In genomic region chr14:61527325-61528100, GRCh38 we compare ENCODE assay signal across 8 cellular contexts.
DNase-seq lines count a peak whose midpoint lies in the region; ATAC-seq and TF ChIP-seq lines count a peak whose summit lies in the region.

No MANE protein-coding gene starts in this region.

- no peaks in the 10 kb centered on the region for H3K27me3 Mint-ChIP-seq in activated T-cell treated with anti-CD3 and anti-CD28 coated beads, Interleukin-2, amount 50 U/mL, for 24 hours
- H3K27me3 Mint-ChIP-seq in activated T-cell treated with anti-CD3 and anti-CD28 coated beads, Interleukin-2, amount 50 U/mL, for 4 hours (ENCODE audit: low read depth), result no peaks in the 10 kb centered on the region
- no peaks in the 10 kb centered on the region for H3K27me3 Mint-ChIP-seq in activated naive CD8-positive, alpha-beta T cell
- no peaks in the 10 kb centered on the region for H3K27me3 Mint-ChIP-seq in type B pancreatic cell

- peak overlapping the region; percentile 92 for H3K27ac Mint-ChIP-seq in activated T-cell treated with anti-CD3 and anti-CD28 coated beads, Interleukin-2, amount 50 U/mL, for 24 hours
- peak overlapping the region; percentile 96 for H3K27ac Mint-ChIP-seq in activated naive CD8-positive, alpha-beta T cell
- peak overlapping the region; percentile 36 for H3K27ac Mint-ChIP-seq in type B pancreatic cell

- no peak for TF ChIP-seq CTCF in kidney epithelial cell (IDR thresholded peaks at IDR 0.05; ENCODE audit: insufficient read depth, low read length, poor library complexity, severe bottlenecking)
- no peak for TF ChIP-seq CTCF in type B pancreatic cell (conservative IDR thresholded peaks at IDR 0.05)

- no peak overlapping the region for H3K4me3 ChIP-seq in kidney epithelial cell (ENCODE audit: low read depth, low read length)

- H3K4me1 Mint-ChIP-seq in activated T-cell treated with anti-CD3 and anti-CD28 coated beads, Interleukin-2, amount 50 U/mL, for 24 hours (ENCODE audit: low read depth), result peaks cover 95% of the 10 kb centered on the region
- H3K4me1 Mint-ChIP-seq in activated T-cell treated with anti-CD3 and anti-CD28 coated beads, Interleukin-2, amount 50 U/mL, for 4 hours (ENCODE audit: low read depth), result peaks cover 83% of the 10 kb centered on the region
- peaks cover 91% of the 10 kb centered on the region for H3K4me1 Mint-ChIP-seq in activated naive CD8-positive, alpha-beta T cell (ENCODE audit: low read depth)
- H3K4me1 Mint-ChIP-seq in type B pancreatic cell (ENCODE audit: unreplicated experiment), result peaks cover 46% of the 10 kb centered on the region

- H3K27me3 ChIP-seq in kidney epithelial cell (ENCODE audit: control insufficient read depth, insufficient read depth, low read length), result no peaks in the 10 kb centered on the region

- peaks cover 88% of the 10 kb centered on the region for H3K36me3 Mint-ChIP-seq in activated T-cell treated with anti-CD3 and anti-CD28 coated beads, Interleukin-2, amount 50 U/mL, for 24 hours (ENCODE audit: low read depth)
- peaks cover 49% of the 10 kb centered on the region for H3K36me3 Mint-ChIP-seq in activated T-cell treated with anti-CD3 and anti-CD28 coated beads, Interleukin-2, amount 50 U/mL, for 4 hours (ENCODE audit: insufficient read depth)
- H3K36me3 Mint-ChIP-seq in activated naive CD8-positive, alpha-beta T cell, result peaks cover 41% of the 10 kb centered on the region
- H3K36me3 Mint-ChIP-seq in type B pancreatic cell, result no peaks in the 10 kb centered on the region

- H3K36me3 ChIP-seq in kidney epithelial cell (ENCODE audit: control insufficient read depth, insufficient read depth, low read length), result no peaks in the 10 kb centered on the region

- DNase-seq in activated T-cell treated with anti-CD3 and anti-CD28 coated beads, Interleukin-2, amount 50 U/mL, for 24 hours, result no peak
- DNase-seq in activated T-cell treated with anti-CD3 and anti-CD28 coated beads, Interleukin-2, amount 50 U/mL, for 4 hours, result no peak
- DNase-seq in kidney epithelial cell (ENCODE audit: low read depth) (peak; percentile 83), type B pancreatic cell (ENCODE audit: extremely low spot score, unreplicated experiment) (no peak), RPMI8226 (no peak), NCI-H1694 treated with DMSO at 0.1 percent for 48 hours (lab: John Stamatoyannopoulos, UW) (no peak)

- peak overlapping the region; percentile 9 for H3K4me3 Mint-ChIP-seq in activated T-cell treated with anti-CD3 and anti-CD28 coated beads, Interleukin-2, amount 50 U/mL, for 24 hours
- no peak overlapping the region for H3K4me3 Mint-ChIP-seq in activated T-cell treated with anti-CD3 and anti-CD28 coated beads, Interleukin-2, amount 50 U/mL, for 4 hours
- peak overlapping the region; percentile 40 for H3K4me3 Mint-ChIP-seq in activated naive CD8-positive, alpha-beta T cell
- H3K4me3 Mint-ChIP-seq in type B pancreatic cell, result peak overlapping the region; percentile 16

- ATAC-seq in activated T-cell treated with anti-CD3 and anti-CD28 coated beads, Interleukin-2, amount 50 U/mL, for 4 hours, result no peak
- no peak for ATAC-seq in HG02938 (IDR thresholded peaks at IDR 0.05; ENCODE audit: unreplicated experiment)

- no peaks in the 10 kb centered on the region for H3K9me3 Mint-ChIP-seq in activated T-cell treated with anti-CD3 and anti-CD28 coated beads, Interleukin-2, amount 50 U/mL, for 24 hours
- H3K9me3 Mint-ChIP-seq in activated T-cell treated with anti-CD3 and anti-CD28 coated beads, Interleukin-2, amount 50 U/mL, for 4 hours, result no peaks in the 10 kb centered on the region
- H3K9me3 Mint-ChIP-seq in activated naive CD8-positive, alpha-beta T cell (ENCODE audit: low read depth), result no peaks in the 10 kb centered on the region
- H3K9me3 Mint-ChIP-seq in type B pancreatic cell, result peaks cover 1% of the 10 kb centered on the region

Comparison
In these comparisons a context has a peak if more than half of its experiments do, and no peak if none do; other contexts are left out.
1. H3K27ac Mint-ChIP-seq: peak in every context shown above with its lines; median percentile 96 in activated naive CD8-positive, alpha-beta T cell; 92 in activated T-cell treated with anti-CD3 and anti-CD28 coated beads, Interleukin-2, amount 50 U/mL, for 24 hours; 36 in type B pancreatic cell.